In genomic region chr18:46281185-46282176, GRCh38 we compare ENCODE assay signal across 9 cellular contexts.
A peak's percentile ranks its signal among the peaks of the same experiment; 100 is the strongest.
DNase-seq lines count a peak whose midpoint lies in the region; ATAC-seq and TF ChIP-seq lines count a peak whose summit lies in the region.
"Had no signal": no experiment of that assay in that cellular context is flagged by ENCODE, and none has a peak within 500 bp of the region (broad histone marks: within the 10 kb centered on the region; RNA-seq: fewer than 3 reads in every experiment).

No MANE protein-coding gene starts in this region.

- H3K9me3 ChIP-seq in ascending aorta: no peaks in the 10 kb centered on the region

- no peaks in the 10 kb centered on the region for H3K27me3 ChIP-seq in ascending aorta

- ATAC-seq in HG02571 (IDR thresholded peaks at IDR 0.05; ENCODE audit: unreplicated experiment) (peak; percentile 58), GM18511 (IDR thresholded peaks at IDR 0.05; ENCODE audit: unreplicated experiment) (no peak)

- intact Hi-C loops in ascending aorta (cut with DNase I): loop anchor here (2.0 to 10.0 kb wide), 3 partner anchors 107 to 377 kb away; a partner anchor contains a TSS

- no peak overlapping the region for H3K4me3 ChIP-seq in GM12864 (ENCODE audit: low read depth, low read length)
- no peak overlapping the region for H3K4me3 ChIP-seq in ascending aorta
- no peak overlapping the region for H3K4me3 ChIP-seq in skeletal muscle cell (ENCODE audit: low read depth, low read length)
- H3K4me3 ChIP-seq: skin epidermis had no signal

- DNase-seq in GM12864 (ENCODE audit: low read depth) (no peak), NCI-H1105 treated with DMSO at 0.1 percent for 48 hours (lab: John Stamatoyannopoulos, UW) (peak; percentile 69), T-helper 2 cell (peak in 4 of 5 experiments; percentile 13 to 62 (median 32)), ascending aorta (ENCODE audit: low spot score in 2 of 2) (no peak), hepatic stellate cell (ENCODE audit: low spot score) (peak; percentile 66), skeletal muscle cell (ENCODE audit: low read depth) (peak; percentile 36)

- peak; percentile 95 for TF ChIP-seq CTCF in GM12864 (IDR thresholded peaks at IDR 0.05; ENCODE audit: low read depth, low read length, missing control alignments)
- peak; percentile 65 to 90 (median 77) for TF ChIP-seq CTCF in ascending aorta (IDR thresholded peaks at IDR 0.05)

- no peak overlapping the region for H3K27ac ChIP-seq in ascending aorta
- H3K27ac ChIP-seq: skin epidermis had no signal

- no peaks in the 10 kb centered on the region for H3K36me3 ChIP-seq in ascending aorta

- H3K4me1 ChIP-seq in ascending aorta: no peaks in the 10 kb centered on the region

Comparison
In these comparisons a context has a peak if more than half of its experiments do, and no peak if none do; other contexts are left out.
1. DNase-seq: peak in NCI-H1105 treated with DMSO at 0.1 percent for 48 hours (single experiment), T-helper 2 cell (4 of 5), hepatic stellate cell (single experiment) and skeletal muscle cell (single experiment); none in GM12864 (single experiment) and ascending aorta (0 of 2).